Comparison of ENCODE assay signal across 38 cellular contexts in genomic region chr3:151905647-151906046, GRCh38. TPM values are rescaled to one million over a fixed set of nuclear protein-coding genes. Genes with fewer than 3 reads are reported as not detected.
"Had no signal": no experiment of that assay in that cellular context is flagged by ENCODE, and none has a peak within 500 bp of the region (broad histone marks: within the 10 kb centered on the region; RNA-seq: fewer than 3 reads in every experiment).

No MANE protein-coding gene starts in this region.

- H3K27ac ChIP-seq: KMS-11 had no signal

- H3K27me3 ChIP-seq: MG63 had no signal

- H3K36me3 ChIP-seq: MG63 had no signal

- H3K9ac ChIP-seq: KMS-11 had no signal

- DNase-seq: Karpas-422, Kasumi-1, KG1, MG63, MM.1S, MV-4-11, NCI-H1048, NCI-H1092, NCI-H1092 treated with DMSO at 0.1 percent for 48 hours, NCI-H1105, NCI-H1105 treated with DMSO at 0.1 percent for 48 hours, NCI-H1417, NCI-H1417 treated with DMSO at 0.1 percent for 48 hours, NCI-H1436, NCI-H1436 treated with DMSO at 0.1 percent for 48 hours, NCI-H146, NCI-H1694, NCI-H1694 treated with DMSO at 0.1 percent for 48 hours, NCI-H187, NCI-H187 treated with DMSO at 0.1 percent for 48 hours, NCI-H1930, NCI-H2029, NCI-H2029 treated with DMSO at 0.1 percent for 48 hours, NCI-H2081, NCI-H2081 treated with DMSO at 0.1 percent for 48 hours, NCI-H2107, NCI-H2171, NCI-H2171 treated with DMSO at 0.1 percent for 48 hours, NCI-H2227 treated with DMSO at 0.1 percent for 48 hours, NCI-H226, NCI-H345, NCI-H446, NCI-H446 treated with DMSO at 0.1 percent for 48 hours, NCI-H510A, NCI-H510A treated with DMSO at 0.1 percent for 48 hours had no signal

- H3K4me3 ChIP-seq: MG63 had no signal

- H3K4me2 ChIP-seq: KMS-11 had no signal

RNA-seq across cellular contexts. Expression of gene SUCNR1, which starts 32.2 kb away (rescaled TPM):
- total RNA-seq: LHCN-M2, MCF 10A had no signal
